In the genomic region with DNA sequence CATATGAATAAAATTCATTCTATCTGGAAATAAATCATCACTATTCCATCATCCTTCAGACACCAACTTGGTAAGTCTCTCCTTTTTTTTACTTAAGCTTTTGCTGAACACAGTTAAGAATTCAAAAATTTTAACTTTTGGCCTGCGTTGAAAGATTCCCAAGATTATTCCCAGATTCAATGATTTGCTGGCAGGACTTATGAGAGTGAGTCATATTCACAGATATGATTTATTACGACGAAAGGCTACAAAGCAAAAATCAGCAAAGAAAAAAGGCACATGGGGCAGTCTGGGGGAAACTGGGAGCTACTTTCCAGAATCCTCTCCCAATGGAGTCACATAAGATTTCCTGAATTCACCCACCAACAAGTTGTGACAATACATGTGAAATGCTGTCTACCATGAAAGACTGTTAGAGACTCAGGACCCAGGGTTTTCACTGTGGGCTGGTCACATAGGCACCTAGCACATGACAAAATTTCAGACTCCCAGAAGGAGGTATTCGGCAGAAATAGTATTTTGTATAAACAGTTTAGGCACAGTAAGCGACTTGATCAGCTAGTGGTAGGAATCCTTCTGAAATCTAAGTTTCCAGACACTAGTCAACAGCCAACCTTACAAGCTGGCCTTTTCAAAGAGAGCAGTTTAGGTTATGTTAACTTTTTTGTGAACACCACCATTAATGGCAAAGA, we compare ENCODE assay signal across 11 cellular contexts.
DNase-seq lines count a peak whose midpoint lies in the region; ATAC-seq, FAIRE-seq and TF ChIP-seq lines count a peak whose summit lies in the region.
"Had no signal": no experiment of that assay in that cellular context is flagged by ENCODE, and none has a peak within 500 bp of the region (broad histone marks: within the 10 kb centered on the region; RNA-seq: fewer than 3 reads in every experiment).

No MANE protein-coding gene starts in this region.

- ATAC-seq in K562: peak; percentile 42
- peak; percentile 11 to 18 for ATAC-seq in right cardiac atrium
- ATAC-seq in upper lobe of right lung: no peak
- no peak for ATAC-seq in GM19023 (IDR thresholded peaks at IDR 0.05; ENCODE audit: unreplicated experiment)

- in situ Hi-C loops in K562 (cut with MboI): no loop called here

- TF ChIP-seq RAD21 in K562 (CRISPR knock-in tag; conservative IDR thresholded peaks at IDR 0.05 in 1 of 2, IDR thresholded peaks at IDR 0.05 in 1 of 2): no peak

- no TSS peak for BruUV-seq in K562 (replicated peaks; lab: Mats Ljungman, UMichigan)

- H3K27me3 ChIP-seq in K562 (ENCODE audit: control insufficient read depth in 2 of 2, insufficient read depth in 2 of 2, low read length in 2 of 2): no peaks in the 10 kb centered on the region
- H3K27me3 ChIP-seq in right cardiac atrium (ENCODE audit: control insufficient read depth, insufficient read depth): no peaks in the 10 kb centered on the region
- no peaks in the 10 kb centered on the region for H3K27me3 ChIP-seq in upper lobe of right lung
- H3K27me3 ChIP-seq: hepatocyte had no signal

- H3K36me3 ChIP-seq in K562 (ENCODE audit: control insufficient read depth, insufficient read depth, low read length) (no peaks in the 10 kb centered on the region), upper lobe of right lung (no peaks in the 10 kb centered on the region)

- no peaks in the 10 kb centered on the region for H3K9me1 ChIP-seq in K562 (ENCODE audit: control insufficient read depth, insufficient read depth, low read length)

- TF ChIP-seq CTCF in K562 (IDR thresholded peaks at IDR 0.05 in 2 of 3, conservative IDR thresholded peaks at IDR 0.05 in 1 of 3; ENCODE audit: insufficient read depth in 2 of 3, low read depth in 1 of 3, low read length in 3 of 3): no peak
- TF ChIP-seq CTCF in upper lobe of right lung (IDR thresholded peaks at IDR 0.05): no peak

- H3K27ac ChIP-seq in K562 (ENCODE audit: extremely low read depth, low read depth, low read length) (no peak overlapping the region), right cardiac atrium (ENCODE audit: low read length) (no peak overlapping the region), upper lobe of right lung (peak overlapping the region; percentile 32)
- H3K27ac ChIP-seq: hepatocyte had no signal

- no peak for TF ChIP-seq EP300 in K562 (IDR thresholded peaks at IDR 0.05; ENCODE audit: low read length)

- H3K4me2 ChIP-seq in K562 (ENCODE audit: insufficient read depth, low read length): no peak overlapping the region
- H3K4me2 ChIP-seq: hepatocyte had no signal

- TF ChIP-seq POLR2A in K562 (conservative IDR thresholded peaks at IDR 0.05): no peak

- H3K4me3 ChIP-seq in K562 (no peak overlapping the region), right cardiac atrium (ENCODE audit: low read length) (no peak overlapping the region), upper lobe of right lung (no peak overlapping the region)
- H3K4me3 ChIP-seq: hepatocyte had no signal

- FAIRE-seq in K562 (lab: Jason Lieb, UNC): peak; percentile 11

- POLR2A ChIA-PET in K562 (lab: Yijun Ruan, JAX): interaction anchor here (1.2 to 1.3 kb wide), 2 partner anchors 8 to 12 kb away, joined by 3 to 4 read pairs; no protein-coding TSS in a partner anchor

- H3K9me3 ChIP-seq in K562 (replicated peaks; ENCODE audit: control insufficient read depth, insufficient read depth, low read depth, low read length): no peaks in the 10 kb centered on the region
- no peaks in the 10 kb centered on the region for H3K9me3 ChIP-seq in right cardiac atrium (ENCODE audit: control insufficient read depth, low read length)
- H3K9me3 ChIP-seq in upper lobe of right lung: no peaks in the 10 kb centered on the region

- H2AFZ ChIP-seq in K562 (ENCODE audit: low read depth, low read length): no peak overlapping the region
- H2AFZ ChIP-seq: hepatocyte had no signal

- DNase-seq in HS-27A (ENCODE audit: low read depth) (peak; percentile 69), K562 (ENCODE audit: extremely low read depth in 1 of 4, low spot score in 3 of 4) (no peak), right cardiac atrium (no peak), upper lobe of right lung (no peak), DMS79 (lab: John Stamatoyannopoulos, UW) (no peak), NCI-H1092 (lab: John Stamatoyannopoulos, UW) (no peak)
- DNase-seq: activated T-cell treated with anti-CD3 and anti-CD28 coated beads for 4 hours; NCI-H1417 treated with DMSO at 0.1 percent for 48 hours; stimulated activated naive CD4-positive, alpha-beta T cell had no signal

- H3K79me2 ChIP-seq in K562 (ENCODE audit: control insufficient read depth, insufficient read depth, low read length): peaks cover 96% of the 10 kb centered on the region

- H3K9ac ChIP-seq in K562 (ENCODE audit: insufficient read depth in 1 of 2, low read depth in 2 of 2, low read length in 2 of 2): no peak overlapping the region

- CTCF ChIA-PET in K562 (lab: Yijun Ruan, JAX; ENCODE audit: low intra/inter-chr PET ratio): no interaction called here

- intact Hi-C loops in K562 (cut with micrococcal nuclease): no loop called here
- intact Hi-C loops in right cardiac atrium (cut with DNase I): no loop called here
- intact Hi-C loops in upper lobe of right lung (cut with DNase I): no loop called here

- 29% methylated on average over 5 of the region's 5 CpGs for WGBS in K562 (ENCODE audit: insufficient coverage, low coverage, missing lambda C conversion rate)
- WGBS in right cardiac atrium: 59% methylated on average over 5 of the region's 5 CpGs

- H4K20me1 ChIP-seq in K562 (replicated peaks; ENCODE audit: control insufficient read depth, insufficient read depth, low read length): 0 out of 2 replicates have a peak, but pooled peaks cover 5% of the 10 kb centered on the region

- H3K4me1 ChIP-seq in K562 (replicated peaks in 1 of 2; ENCODE audit: control insufficient read depth in 2 of 2, insufficient read depth in 2 of 2, low read length in 2 of 2): peaks cover 8 to 17% of the 10 kb centered on the region in 2 experiments
- peaks cover 4% of the 10 kb centered on the region for H3K4me1 ChIP-seq in right cardiac atrium (ENCODE audit: control insufficient read depth, insufficient read depth, low read length)
- peaks cover 10% of the 10 kb centered on the region for H3K4me1 ChIP-seq in upper lobe of right lung

TF ChIP-seq in K562, 482 proteins besides CTCF, POLR2A, EP300 and RAD21 (continues in another document):
- TF ChIP-seq FOXO4 (CRISPR knock-in tag; IDR thresholded peaks at IDR 0.05): no peak
- TF ChIP-seq SIN3B (IDR thresholded peaks at IDR 0.05; ENCODE audit: low read depth): no peak
- TF ChIP-seq MEIS2 (IDR thresholded peaks at IDR 0.05; ENCODE audit: partially characterized antibody): peak; percentile 79
- peak; percentile 47; the same call in 1 of the 2 replicates for TF ChIP-seq FOSL1 (tag; conservative IDR thresholded peaks at IDR 0.05)
- no peak for TF ChIP-seq SMARCA4 (IDR thresholded peaks at IDR 0.05)
- TF ChIP-seq ZNF311 (CRISPR knock-in tag; IDR thresholded peaks at IDR 0.05): no peak
- TF ChIP-seq PBX2 (CRISPR knock-in tag; IDR thresholded peaks at IDR 0.05; ENCODE audit: low read depth): no peak
- TF ChIP-seq PBX2 (tag; conservative IDR thresholded peaks at IDR 0.05; ENCODE audit: low read depth): peak; percentile 76
- TF ChIP-seq RBBP5 (IDR thresholded peaks at IDR 0.05; ENCODE audit: borderline replicate concordance, insufficient read depth, low read length, poor library complexity, severe bottlenecking): no peak
- peak; percentile 61 for TF ChIP-seq JUND (IDR thresholded peaks at IDR 0.05; ENCODE audit: borderline replicate concordance, low read depth, low read length)
- TF ChIP-seq JUND (tag; IDR thresholded peaks at IDR 0.05; ENCODE audit: borderline replicate concordance, low read depth, low read length): 0 out of 3 replicates have a peak, but pooled peaks have one; percentile 47
- TF ChIP-seq, protein P1, sequence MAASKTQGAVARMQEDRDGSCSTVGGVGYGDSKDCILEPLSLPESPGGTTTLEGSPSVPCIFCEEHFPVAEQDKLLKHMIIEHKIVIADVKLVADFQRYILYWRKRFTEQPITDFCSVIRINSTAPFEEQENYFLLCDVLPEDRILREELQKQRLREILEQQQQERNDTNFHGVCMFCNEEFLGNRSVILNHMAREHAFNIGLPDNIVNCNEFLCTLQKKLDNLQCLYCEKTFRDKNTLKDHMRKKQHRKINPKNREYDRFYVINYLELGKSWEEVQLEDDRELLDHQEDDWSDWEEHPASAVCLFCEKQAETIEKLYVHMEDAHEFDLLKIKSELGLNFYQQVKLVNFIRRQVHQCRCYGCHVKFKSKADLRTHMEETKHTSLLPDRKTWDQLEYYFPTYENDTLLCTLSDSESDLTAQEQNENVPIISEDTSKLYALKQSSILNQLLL (CRISPR knock-in tag; IDR thresholded peaks at IDR 0.05; ENCODE audit: borderline replicate concordance): no peak
- no peak for TF ChIP-seq ZNF431 (CRISPR knock-in tag; IDR thresholded peaks at IDR 0.05)

Comparison
In these comparisons a context has a peak if more than half of its experiments do, and no peak if none do; other contexts are left out.
1. ATAC-seq: peak in K562 (single experiment) and right cardiac atrium (2 of 2); none in upper lobe of right lung (single experiment) and GM19023 (single experiment).